19 cellular contexts compared by ENCODE assay signal in the genomic region with DNA sequence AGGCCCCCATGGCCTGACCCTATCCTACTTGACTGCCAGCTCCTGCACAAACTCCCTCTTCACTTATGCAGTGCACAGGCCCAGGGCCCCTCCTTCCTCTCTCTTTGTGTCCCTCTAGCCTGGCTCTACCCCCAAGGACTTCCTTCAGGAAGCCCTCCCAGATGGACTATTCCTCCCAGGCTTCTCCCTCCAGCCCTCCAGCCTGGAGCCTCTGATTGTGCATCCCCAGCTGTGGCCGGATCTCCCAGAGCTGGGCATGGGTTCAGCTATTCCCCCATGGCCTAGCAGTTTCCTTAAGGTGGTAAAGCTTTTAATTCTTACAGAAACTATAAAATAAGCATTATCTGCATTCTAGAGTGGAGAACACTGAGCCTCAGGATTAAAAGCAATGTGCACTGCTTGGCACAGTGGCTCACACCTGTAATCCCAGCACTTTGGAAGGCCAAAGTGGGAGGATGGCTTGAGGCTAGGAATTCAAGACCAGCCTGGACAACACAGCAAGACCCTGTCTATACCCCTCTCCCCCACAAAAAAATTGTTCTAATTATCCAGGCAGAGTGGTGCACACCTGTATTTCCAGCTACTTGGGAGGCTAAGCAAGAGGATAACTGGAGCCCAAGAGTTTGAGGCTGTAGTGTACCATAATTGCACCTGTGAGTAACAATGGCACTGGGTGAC.
"Had no signal": no experiment of that assay in that cellular context is flagged by ENCODE, and none has a peak within 500 bp of the region (broad histone marks: within the 10 kb centered on the region; RNA-seq: fewer than 3 reads in every experiment).

No MANE protein-coding gene starts in this region.

- H3K36me3 Mint-ChIP-seq: activated CD4-positive, alpha-beta memory T cell treated with anti-CD3 and anti-CD28 coated beads for 36 hours; activated naive CD8-positive, alpha-beta T cell; memory B cell; stimulated activated effector memory CD8-positive, alpha-beta T cell treated with anti-CD3 and anti-CD28 coated beads, Interleukin-12 subunit alpha, Interleukin-12 subunit beta, amount 100 ng/mL, for 72 hours had no signal

- H3K4me3 ChIP-seq: body of pancreas, coronary artery, pancreas, thyroid gland had no signal

- DNase-seq: activated CD4-positive, alpha-beta memory T cell treated with anti-CD3 and anti-CD28 coated beads for 36 hours; activated CD4-positive, alpha-beta T cell treated with anti-CD3 and anti-CD28 coated beads for 36 hours; activated effector memory CD4-positive, alpha-beta T cell treated with anti-CD3 and anti-CD28 coated beads, Interleukin-2, amount 50 U/mL, for 16 hours; activated T-cell treated with anti-CD3 and anti-CD28 coated beads, Interleukin-2, amount 50 U/mL, for 48 hours; amniotic stem cell; body of pancreas; central memory CD4-positive, alpha-beta T cell; effector CD4-positive, alpha-beta T cell; foreskin keratinocyte; kidney glomerular epithelial cell; left ventricle myocardium superior; pancreas; stimulated activated CD4-positive, alpha-beta T cell treated with anti-CD3 and anti-CD28 coated beads, Interleukin-12 subunit alpha, Interleukin-12 subunit beta, amount 100 ng/mL, for 4 hours; T-helper 17 cell; thyroid gland had no signal

- H3K4me3 Mint-ChIP-seq: activated CD4-positive, alpha-beta memory T cell treated with anti-CD3 and anti-CD28 coated beads for 36 hours; activated CD4-positive, alpha-beta T cell treated with anti-CD3 and anti-CD28 coated beads for 36 hours; activated naive CD8-positive, alpha-beta T cell; memory B cell; stimulated activated effector memory CD8-positive, alpha-beta T cell treated with anti-CD3 and anti-CD28 coated beads, Interleukin-12 subunit alpha, Interleukin-12 subunit beta, amount 100 ng/mL, for 72 hours; T-helper 17 cell had no signal

- ATAC-seq: activated CD4-positive, alpha-beta T cell treated with anti-CD3 and anti-CD28 coated beads for 36 hours; body of pancreas; foreskin keratinocyte; left ventricle myocardium superior; stimulated activated effector memory CD8-positive, alpha-beta T cell treated with anti-CD3 and anti-CD28 coated beads, Interleukin-12 subunit alpha, Interleukin-12 subunit beta, amount 100 ng/mL, for 72 hours; T-helper 17 cell had no signal

- H3K27me3 Mint-ChIP-seq: activated CD4-positive, alpha-beta memory T cell treated with anti-CD3 and anti-CD28 coated beads for 36 hours; activated CD4-positive, alpha-beta T cell treated with anti-CD3 and anti-CD28 coated beads for 36 hours; activated naive CD8-positive, alpha-beta T cell had no signal

- H3K27ac Mint-ChIP-seq: activated CD4-positive, alpha-beta memory T cell treated with anti-CD3 and anti-CD28 coated beads for 36 hours; activated CD4-positive, alpha-beta T cell treated with anti-CD3 and anti-CD28 coated beads for 36 hours; activated naive CD8-positive, alpha-beta T cell; memory B cell; stimulated activated effector memory CD8-positive, alpha-beta T cell treated with anti-CD3 and anti-CD28 coated beads, Interleukin-12 subunit alpha, Interleukin-12 subunit beta, amount 100 ng/mL, for 72 hours; T-helper 17 cell had no signal

- H3K4me1 Mint-ChIP-seq: activated CD4-positive, alpha-beta T cell treated with anti-CD3 and anti-CD28 coated beads for 36 hours; memory B cell; stimulated activated effector memory CD8-positive, alpha-beta T cell treated with anti-CD3 and anti-CD28 coated beads, Interleukin-12 subunit alpha, Interleukin-12 subunit beta, amount 100 ng/mL, for 72 hours had no signal

- H3K27ac ChIP-seq: body of pancreas, coronary artery, foreskin keratinocyte, pancreas, thyroid gland had no signal

- H3K27me3 ChIP-seq: body of pancreas, pancreas, thyroid gland had no signal

- H3K36me3 ChIP-seq: pancreas, thyroid gland had no signal

- H3K9me3 Mint-ChIP-seq: activated CD4-positive, alpha-beta memory T cell treated with anti-CD3 and anti-CD28 coated beads for 36 hours; memory B cell; stimulated activated effector memory CD8-positive, alpha-beta T cell treated with anti-CD3 and anti-CD28 coated beads, Interleukin-12 subunit alpha, Interleukin-12 subunit beta, amount 100 ng/mL, for 72 hours had no signal

- H3K9me3 ChIP-seq: body of pancreas, pancreas, thyroid gland had no signal
